In the genomic region with DNA sequence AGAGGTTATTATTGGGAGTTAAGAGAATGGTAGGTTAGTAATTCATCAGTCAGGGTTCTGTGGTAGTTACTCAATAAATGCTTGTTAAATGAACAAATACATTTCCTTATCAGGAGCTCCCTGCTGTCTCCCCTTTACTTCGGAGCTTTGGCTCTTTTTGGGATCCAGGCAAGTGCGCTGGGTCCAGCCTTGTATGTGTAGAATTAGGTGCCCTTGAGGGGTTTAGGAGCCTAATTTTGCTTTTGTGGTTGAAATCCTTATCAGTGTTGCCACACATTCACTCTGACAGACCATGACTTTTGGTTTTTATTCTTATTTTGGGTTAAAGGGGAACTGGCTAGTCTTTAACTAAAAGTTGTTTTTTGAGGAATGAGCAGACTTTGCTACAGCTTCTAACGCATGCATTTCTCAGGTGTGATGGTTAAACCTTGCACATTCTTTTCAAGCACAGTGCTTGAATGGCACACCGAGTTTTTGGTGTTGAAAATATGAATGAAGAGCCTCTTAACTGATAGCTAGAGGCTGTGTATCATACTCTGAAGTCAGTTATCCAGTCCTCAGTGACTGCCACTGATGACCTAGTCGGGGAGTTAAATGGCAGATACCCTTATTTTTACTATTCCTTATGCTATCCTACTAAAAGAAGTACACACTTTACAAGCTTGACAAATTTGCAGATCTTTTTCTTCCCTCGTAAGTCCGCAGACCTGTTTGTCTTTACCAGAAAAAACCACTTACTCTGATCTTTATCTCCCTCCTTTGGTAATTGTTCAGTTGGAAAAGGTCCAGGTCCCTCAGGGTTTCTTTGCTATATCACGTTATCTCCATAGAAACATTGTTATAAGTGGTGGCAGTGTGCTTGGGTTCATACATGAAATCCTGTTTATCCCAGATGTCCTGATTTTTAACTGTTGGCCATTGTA, we compare ENCODE assay signal across 1 cellular context.
TF ChIP-seq lines count a peak whose summit lies in the region.

No MANE protein-coding gene starts in this region.

TF ChIP-seq in HEK293, 187 proteins besides CTCF, POLR2A, EP300 and RAD21 (continued from another document and continues in another):
- TF ChIP-seq, protein P1, sequence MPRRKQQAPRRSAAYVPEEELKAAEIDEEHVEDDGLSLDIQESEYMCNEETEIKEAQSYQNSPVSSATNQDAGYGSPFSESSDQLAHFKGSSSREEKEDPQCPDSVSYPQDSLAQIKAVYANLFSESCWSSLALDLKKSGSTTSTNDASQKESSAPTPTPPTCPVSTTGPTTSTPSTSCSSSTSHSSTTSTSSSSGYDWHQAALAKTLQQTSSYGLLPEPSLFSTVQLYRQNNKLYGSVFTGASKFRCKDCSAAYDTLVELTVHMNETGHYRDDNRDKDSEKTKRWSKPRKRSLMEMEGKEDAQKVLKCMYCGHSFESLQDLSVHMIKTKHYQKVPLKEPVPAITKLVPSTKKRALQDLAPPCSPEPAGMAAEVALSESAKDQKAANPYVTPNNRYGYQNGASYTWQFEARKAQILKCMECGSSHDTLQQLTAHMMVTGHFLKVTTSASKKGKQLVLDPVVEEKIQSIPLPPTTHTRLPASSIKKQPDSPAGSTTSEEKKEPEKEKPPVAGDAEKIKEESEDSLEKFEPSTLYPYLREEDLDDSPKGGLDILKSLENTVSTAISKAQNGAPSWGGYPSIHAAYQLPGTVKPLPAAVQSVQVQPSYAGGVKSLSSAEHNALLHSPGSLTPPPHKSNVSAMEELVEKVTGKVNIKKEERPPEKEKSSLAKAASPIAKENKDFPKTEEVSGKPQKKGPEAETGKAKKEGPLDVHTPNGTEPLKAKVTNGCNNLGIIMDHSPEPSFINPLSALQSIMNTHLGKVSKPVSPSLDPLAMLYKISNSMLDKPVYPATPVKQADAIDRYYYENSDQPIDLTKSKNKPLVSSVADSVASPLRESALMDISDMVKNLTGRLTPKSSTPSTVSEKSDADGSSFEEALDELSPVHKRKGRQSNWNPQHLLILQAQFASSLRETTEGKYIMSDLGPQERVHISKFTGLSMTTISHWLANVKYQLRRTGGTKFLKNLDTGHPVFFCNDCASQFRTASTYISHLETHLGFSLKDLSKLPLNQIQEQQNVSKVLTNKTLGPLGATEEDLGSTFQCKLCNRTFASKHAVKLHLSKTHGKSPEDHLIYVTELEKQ (tag by site-specific recombination; IDR thresholded peaks at IDR 0.05; ENCODE audit: borderline replicate concordance), result no peak; the same call in 1 of the 2 replicates
- TF ChIP-seq ZNF112 (tag by site-specific recombination; IDR thresholded peaks at IDR 0.05), result no peak
- peak; percentile 50 for TF ChIP-seq ZNF561 (tag by site-specific recombination; IDR thresholded peaks at IDR 0.05; ENCODE audit: borderline replicate concordance)
- TF ChIP-seq, protein P2, sequence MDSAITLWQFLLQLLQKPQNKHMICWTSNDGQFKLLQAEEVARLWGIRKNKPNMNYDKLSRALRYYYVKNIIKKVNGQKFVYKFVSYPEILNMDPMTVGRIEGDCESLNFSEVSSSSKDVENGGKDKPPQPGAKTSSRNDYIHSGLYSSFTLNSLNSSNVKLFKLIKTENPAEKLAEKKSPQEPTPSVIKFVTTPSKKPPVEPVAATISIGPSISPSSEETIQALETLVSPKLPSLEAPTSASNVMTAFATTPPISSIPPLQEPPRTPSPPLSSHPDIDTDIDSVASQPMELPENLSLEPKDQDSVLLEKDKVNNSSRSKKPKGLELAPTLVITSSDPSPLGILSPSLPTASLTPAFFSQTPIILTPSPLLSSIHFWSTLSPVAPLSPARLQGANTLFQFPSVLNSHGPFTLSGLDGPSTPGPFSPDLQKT (IDR thresholded peaks at IDR 0.05; ENCODE audit: borderline replicate concordance, low read depth, low read length), result no peak
- TF ChIP-seq ZNF394 (tag by site-specific recombination; IDR thresholded peaks at IDR 0.05; ENCODE audit: borderline replicate concordance), result no peak
- TF ChIP-seq WT1 (tag by site-specific recombination; IDR thresholded peaks at IDR 0.05), result peak; percentile 50; the same call in 1 of the 2 replicates
- TF ChIP-seq GLI2 (tag by site-specific recombination; IDR thresholded peaks at IDR 0.05; ENCODE audit: borderline replicate concordance, low read depth), result no peak
- TF ChIP-seq ZNF426 (tag by site-specific recombination; IDR thresholded peaks at IDR 0.05), result no peak
- no peak for TF ChIP-seq MYNN (tag by site-specific recombination; IDR thresholded peaks at IDR 0.05; ENCODE audit: borderline replicate concordance)
- TF ChIP-seq ZNF10 (tag by site-specific recombination; IDR thresholded peaks at IDR 0.05), result no peak
- TF ChIP-seq, protein P3, sequence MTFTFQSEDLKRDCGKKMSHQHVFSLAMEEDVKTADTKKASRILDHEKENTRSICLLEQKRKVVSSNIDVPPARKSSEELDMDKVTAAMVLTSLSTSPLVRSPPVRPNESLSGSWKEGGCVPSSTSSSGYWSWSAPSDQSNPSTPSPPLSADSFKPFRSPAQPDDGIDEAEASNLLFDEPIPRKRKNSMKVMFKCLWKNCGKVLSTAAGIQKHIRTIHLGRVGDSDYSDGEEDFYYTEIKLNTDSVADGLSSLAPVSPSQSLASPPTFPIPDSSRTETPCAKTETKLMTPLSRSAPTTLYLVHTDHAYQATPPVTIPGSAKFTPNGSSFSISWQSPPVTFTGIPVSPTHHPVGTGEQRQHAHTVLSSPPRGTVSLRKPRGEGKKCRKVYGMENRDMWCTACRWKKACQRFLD (tag by site-specific recombination; IDR thresholded peaks at IDR 0.05), result no peak
- no peak for TF ChIP-seq HOXC10 (CRISPR knock-in tag; IDR thresholded peaks at IDR 0.05)
- TF ChIP-seq, protein P4, sequence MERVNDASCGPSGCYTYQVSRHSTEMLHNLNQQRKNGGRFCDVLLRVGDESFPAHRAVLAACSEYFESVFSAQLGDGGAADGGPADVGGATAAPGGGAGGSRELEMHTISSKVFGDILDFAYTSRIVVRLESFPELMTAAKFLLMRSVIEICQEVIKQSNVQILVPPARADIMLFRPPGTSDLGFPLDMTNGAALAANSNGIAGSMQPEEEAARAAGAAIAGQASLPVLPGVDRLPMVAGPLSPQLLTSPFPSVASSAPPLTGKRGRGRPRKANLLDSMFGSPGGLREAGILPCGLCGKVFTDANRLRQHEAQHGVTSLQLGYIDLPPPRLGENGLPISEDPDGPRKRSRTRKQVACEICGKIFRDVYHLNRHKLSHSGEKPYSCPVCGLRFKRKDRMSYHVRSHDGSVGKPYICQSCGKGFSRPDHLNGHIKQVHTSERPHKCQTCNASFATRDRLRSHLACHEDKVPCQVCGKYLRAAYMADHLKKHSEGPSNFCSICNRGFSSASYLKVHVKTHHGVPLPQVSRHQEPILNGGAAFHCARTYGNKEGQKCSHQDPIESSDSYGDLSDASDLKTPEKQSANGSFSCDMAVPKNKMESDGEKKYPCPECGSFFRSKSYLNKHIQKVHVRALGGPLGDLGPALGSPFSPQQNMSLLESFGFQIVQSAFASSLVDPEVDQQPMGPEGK (tag by site-specific recombination; IDR thresholded peaks at IDR 0.05), result no peak
- no peak for TF ChIP-seq ZNF792 (tag by site-specific recombination; IDR thresholded peaks at IDR 0.05)
- TF ChIP-seq, protein P5, sequence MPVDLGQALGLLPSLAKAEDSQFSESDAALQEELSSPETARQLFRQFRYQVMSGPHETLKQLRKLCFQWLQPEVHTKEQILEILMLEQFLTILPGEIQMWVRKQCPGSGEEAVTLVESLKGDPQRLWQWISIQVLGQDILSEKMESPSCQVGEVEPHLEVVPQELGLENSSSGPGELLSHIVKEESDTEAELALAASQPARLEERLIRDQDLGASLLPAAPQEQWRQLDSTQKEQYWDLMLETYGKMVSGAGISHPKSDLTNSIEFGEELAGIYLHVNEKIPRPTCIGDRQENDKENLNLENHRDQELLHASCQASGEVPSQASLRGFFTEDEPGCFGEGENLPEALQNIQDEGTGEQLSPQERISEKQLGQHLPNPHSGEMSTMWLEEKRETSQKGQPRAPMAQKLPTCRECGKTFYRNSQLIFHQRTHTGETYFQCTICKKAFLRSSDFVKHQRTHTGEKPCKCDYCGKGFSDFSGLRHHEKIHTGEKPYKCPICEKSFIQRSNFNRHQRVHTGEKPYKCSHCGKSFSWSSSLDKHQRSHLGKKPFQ (tag by site-specific recombination; IDR thresholded peaks at IDR 0.05), result peak; percentile 63; the same call in 1 of the 2 replicates
- TF ChIP-seq ZSCAN23 (tag by site-specific recombination; IDR thresholded peaks at IDR 0.05), result no peak
- TF ChIP-seq TRIM28 (IDR thresholded peaks at IDR 0.05; ENCODE audit: borderline replicate concordance, low read length), result peak; percentile 79; the same call in 1 of the 2 replicates
- TF ChIP-seq, protein P6, sequence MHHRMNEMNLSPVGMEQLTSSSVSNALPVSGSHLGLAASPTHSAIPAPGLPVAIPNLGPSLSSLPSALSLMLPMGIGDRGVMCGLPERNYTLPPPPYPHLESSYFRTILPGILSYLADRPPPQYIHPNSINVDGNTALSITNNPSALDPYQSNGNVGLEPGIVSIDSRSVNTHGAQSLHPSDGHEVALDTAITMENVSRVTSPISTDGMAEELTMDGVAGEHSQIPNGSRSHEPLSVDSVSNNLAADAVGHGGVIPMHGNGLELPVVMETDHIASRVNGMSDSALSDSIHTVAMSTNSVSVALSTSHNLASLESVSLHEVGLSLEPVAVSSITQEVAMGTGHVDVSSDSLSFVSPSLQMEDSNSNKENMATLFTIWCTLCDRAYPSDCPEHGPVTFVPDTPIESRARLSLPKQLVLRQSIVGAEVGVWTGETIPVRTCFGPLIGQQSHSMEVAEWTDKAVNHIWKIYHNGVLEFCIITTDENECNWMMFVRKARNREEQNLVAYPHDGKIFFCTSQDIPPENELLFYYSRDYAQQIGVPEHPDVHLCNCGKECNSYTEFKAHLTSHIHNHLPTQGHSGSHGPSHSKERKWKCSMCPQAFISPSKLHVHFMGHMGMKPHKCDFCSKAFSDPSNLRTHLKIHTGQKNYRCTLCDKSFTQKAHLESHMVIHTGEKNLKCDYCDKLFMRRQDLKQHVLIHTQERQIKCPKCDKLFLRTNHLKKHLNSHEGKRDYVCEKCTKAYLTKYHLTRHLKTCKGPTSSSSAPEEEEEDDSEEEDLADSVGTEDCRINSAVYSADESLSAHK (tag by site-specific recombination; IDR thresholded peaks at IDR 0.05), result 0 out of 2 replicates have a peak, but pooled peaks have one; percentile 33
- TF ChIP-seq ZNF571 (tag by site-specific recombination; IDR thresholded peaks at IDR 0.05), result no peak
- TF ChIP-seq ZNF549 (tag by site-specific recombination; IDR thresholded peaks at IDR 0.05), result no peak
- no peak for TF ChIP-seq KLF9 (tag by site-specific recombination; IDR thresholded peaks at IDR 0.05; ENCODE audit: low read depth)
- TF ChIP-seq ZNF140 (tag by site-specific recombination; IDR thresholded peaks at IDR 0.05), result no peak
- TF ChIP-seq ZNF830 (tag by site-specific recombination; IDR thresholded peaks at IDR 0.05; ENCODE audit: low read depth), result no peak
- no peak for TF ChIP-seq TCF7L2 (IDR thresholded peaks at IDR 0.05; ENCODE audit: borderline replicate concordance, low read depth, low read length)
- TF ChIP-seq, protein P7, sequence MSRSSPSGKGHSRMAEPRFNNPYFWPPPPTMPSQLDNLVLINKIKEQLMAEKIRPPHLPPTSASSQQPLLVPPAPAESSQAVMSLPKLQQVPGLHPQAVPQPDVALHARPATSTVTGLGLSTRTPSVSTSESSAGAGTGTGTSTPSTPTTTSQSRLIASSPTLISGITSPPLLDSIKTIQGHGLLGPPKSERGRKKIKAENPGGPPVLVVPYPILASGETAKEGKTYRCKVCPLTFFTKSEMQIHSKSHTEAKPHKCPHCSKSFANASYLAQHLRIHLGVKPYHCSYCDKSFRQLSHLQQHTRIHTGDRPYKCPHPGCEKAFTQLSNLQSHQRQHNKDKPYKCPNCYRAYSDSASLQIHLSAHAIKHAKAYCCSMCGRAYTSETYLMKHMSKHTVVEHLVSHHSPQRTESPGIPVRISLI (tag by site-specific recombination; IDR thresholded peaks at IDR 0.05), result no peak
- TF ChIP-seq ZNF19 (tag by site-specific recombination; IDR thresholded peaks at IDR 0.05; ENCODE audit: low read depth), result no peak
- peak; percentile 71 for TF ChIP-seq OSR2 (tag by site-specific recombination; IDR thresholded peaks at IDR 0.05)
- TF ChIP-seq, protein P8, sequence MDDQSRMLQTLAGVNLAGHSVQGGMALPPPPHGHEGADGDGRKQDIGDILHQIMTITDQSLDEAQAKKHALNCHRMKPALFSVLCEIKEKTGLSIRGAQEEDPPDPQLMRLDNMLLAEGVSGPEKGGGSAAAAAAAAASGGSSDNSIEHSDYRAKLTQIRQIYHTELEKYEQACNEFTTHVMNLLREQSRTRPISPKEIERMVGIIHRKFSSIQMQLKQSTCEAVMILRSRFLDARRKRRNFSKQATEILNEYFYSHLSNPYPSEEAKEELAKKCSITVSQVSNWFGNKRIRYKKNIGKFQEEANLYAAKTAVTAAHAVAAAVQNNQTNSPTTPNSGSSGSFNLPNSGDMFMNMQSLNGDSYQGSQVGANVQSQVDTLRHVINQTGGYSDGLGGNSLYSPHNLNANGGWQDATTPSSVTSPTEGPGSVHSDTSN (CRISPR knock-in tag; IDR thresholded peaks at IDR 0.05), result no peak
- TF ChIP-seq, protein P9, sequence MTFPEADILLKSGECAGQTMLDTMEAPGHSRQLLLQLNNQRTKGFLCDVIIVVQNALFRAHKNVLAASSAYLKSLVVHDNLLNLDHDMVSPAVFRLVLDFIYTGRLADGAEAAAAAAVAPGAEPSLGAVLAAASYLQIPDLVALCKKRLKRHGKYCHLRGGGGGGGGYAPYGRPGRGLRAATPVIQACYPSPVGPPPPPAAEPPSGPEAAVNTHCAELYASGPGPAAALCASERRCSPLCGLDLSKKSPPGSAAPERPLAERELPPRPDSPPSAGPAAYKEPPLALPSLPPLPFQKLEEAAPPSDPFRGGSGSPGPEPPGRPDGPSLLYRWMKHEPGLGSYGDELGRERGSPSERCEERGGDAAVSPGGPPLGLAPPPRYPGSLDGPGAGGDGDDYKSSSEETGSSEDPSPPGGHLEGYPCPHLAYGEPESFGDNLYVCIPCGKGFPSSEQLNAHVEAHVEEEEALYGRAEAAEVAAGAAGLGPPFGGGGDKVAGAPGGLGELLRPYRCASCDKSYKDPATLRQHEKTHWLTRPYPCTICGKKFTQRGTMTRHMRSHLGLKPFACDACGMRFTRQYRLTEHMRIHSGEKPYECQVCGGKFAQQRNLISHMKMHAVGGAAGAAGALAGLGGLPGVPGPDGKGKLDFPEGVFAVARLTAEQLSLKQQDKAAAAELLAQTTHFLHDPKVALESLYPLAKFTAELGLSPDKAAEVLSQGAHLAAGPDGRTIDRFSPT (tag by site-specific recombination; IDR thresholded peaks at IDR 0.05), result no peak
- TF ChIP-seq ZNF138 (tag by site-specific recombination; IDR thresholded peaks at IDR 0.05; ENCODE audit: borderline replicate concordance), result no peak
- TF ChIP-seq ZNF658 (tag by site-specific recombination; IDR thresholded peaks at IDR 0.05), result no peak
- TF ChIP-seq, protein P10, sequence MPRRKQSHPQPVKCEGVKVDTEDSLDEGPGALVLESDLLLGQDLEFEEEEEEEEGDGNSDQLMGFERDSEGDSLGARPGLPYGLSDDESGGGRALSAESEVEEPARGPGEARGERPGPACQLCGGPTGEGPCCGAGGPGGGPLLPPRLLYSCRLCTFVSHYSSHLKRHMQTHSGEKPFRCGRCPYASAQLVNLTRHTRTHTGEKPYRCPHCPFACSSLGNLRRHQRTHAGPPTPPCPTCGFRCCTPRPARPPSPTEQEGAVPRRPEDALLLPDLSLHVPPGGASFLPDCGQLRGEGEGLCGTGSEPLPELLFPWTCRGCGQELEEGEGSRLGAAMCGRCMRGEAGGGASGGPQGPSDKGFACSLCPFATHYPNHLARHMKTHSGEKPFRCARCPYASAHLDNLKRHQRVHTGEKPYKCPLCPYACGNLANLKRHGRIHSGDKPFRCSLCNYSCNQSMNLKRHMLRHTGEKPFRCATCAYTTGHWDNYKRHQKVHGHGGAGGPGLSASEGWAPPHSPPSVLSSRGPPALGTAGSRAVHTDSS (tag by site-specific recombination; IDR thresholded peaks at IDR 0.05), result no peak
- TF ChIP-seq ZNF24 (tag by site-specific recombination; IDR thresholded peaks at IDR 0.05), result no peak
- peak; percentile 99 for TF ChIP-seq ZNF664 (tag by site-specific recombination; IDR thresholded peaks at IDR 0.05)
- no peak for TF ChIP-seq ZBTB21 (tag by site-specific recombination; IDR thresholded peaks at IDR 0.05)
- TF ChIP-seq ZNF366 (tag by site-specific recombination; conservative IDR thresholded peaks at IDR 0.05), result peak; percentile 22; the same call in 1 of the 2 replicates
